ENCODE assay signal across 12 cellular contexts in the genomic region with DNA sequence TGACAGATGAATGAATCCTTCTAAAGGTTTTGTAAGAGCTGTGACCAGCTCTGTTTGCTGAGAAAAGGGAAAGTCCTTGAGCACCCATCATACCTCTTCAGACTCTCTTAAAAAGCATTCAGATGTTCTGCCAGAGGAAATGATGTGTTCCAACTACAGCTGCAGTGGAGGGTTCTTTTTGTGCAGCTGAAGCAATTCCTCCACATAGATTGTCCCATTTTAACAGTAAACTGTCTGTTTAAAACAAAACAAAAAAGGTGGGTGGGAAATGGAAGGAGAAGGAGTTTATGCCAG.
DNase-seq lines count a peak whose midpoint lies in the region; ATAC-seq and TF ChIP-seq lines count a peak whose summit lies in the region.
"Had no signal": no experiment of that assay in that cellular context is flagged by ENCODE, and none has a peak within 500 bp of the region (broad histone marks: within the 10 kb centered on the region; RNA-seq: fewer than 3 reads in every experiment).

No MANE protein-coding gene starts in this region.

- DNase-seq in astrocyte of the spinal cord (ENCODE audit: low read depth, low spot score) (peak; percentile 4), omental fat pad (ENCODE audit: low spot score) (no peak), cortex of kidney (lab: John Stamatoyannopoulos, UW) (no peak), iPS-NIHi7 (ENCODE audit: extremely low spot score) (no peak), UCSD-AML1 (lab: John Stamatoyannopoulos, UW; ENCODE audit: unreplicated experiment) (no peak), GM10248 (ENCODE audit: extremely low spot score) (no peak)
- DNase-seq: activated CD4-positive, alpha-beta memory T cell treated with anti-CD3 and anti-CD28 coated beads for 36 hours; activated naive CD4-positive, alpha-beta T cell; colonic mucosa had no signal

- ATAC-seq in GM18867 (IDR thresholded peaks at IDR 0.05; ENCODE audit: unreplicated experiment) (peak; percentile 61), HG03103 (IDR thresholded peaks at IDR 0.05; ENCODE audit: low read depth, unreplicated experiment) (peak; percentile 44), omental fat pad (ENCODE audit: low FRiP score) (peak; percentile 51)

- TF ChIP-seq CTCF in astrocyte of the spinal cord (IDR thresholded peaks at IDR 0.05; ENCODE audit: low read depth, low read length), result no peak
- no peak for TF ChIP-seq CTCF in omental fat pad (IDR thresholded peaks at IDR 0.05)
- no peak for TF ChIP-seq CTCF in GM10248 (IDR thresholded peaks at IDR 0.05; ENCODE audit: control extremely low read depth, extremely low read depth, low read depth, missing control alignments)

- POLR2A ChIA-PET in GM10248 (lab: Yijun Ruan, JAX), result no interaction called here

- CTCF ChIA-PET in GM10248 (lab: Yijun Ruan, JAX), result interaction anchor here (0.8 to 2.7 kb wide), 4 partner anchors 9 to 31 kb away, joined by 3 to 15 read pairs (median 4); no protein-coding TSS in a partner anchor

- H3K4me3 ChIP-seq in astrocyte of the spinal cord (ENCODE audit: low read depth, low read length), result no peak overlapping the region
- H3K4me3 ChIP-seq: colonic mucosa, pancreas had no signal

- in situ Hi-C loops in astrocyte of the spinal cord (cut with HindIII; ENCODE audit: low sequenced_read_pairs), result no loop called here
